9 cellular contexts compared by ENCODE assay signal in genomic region chr1:28141685-28142084, GRCh38. TPM values are rescaled to one million over a fixed set of nuclear protein-coding genes. Genes with fewer than 3 reads are reported as not detected.
"Had no signal": no experiment of that assay in that cellular context is flagged by ENCODE, and none has a peak within 500 bp of the region (broad histone marks: within the 10 kb centered on the region; RNA-seq: fewer than 3 reads in every experiment).

No MANE protein-coding gene starts in this region.

- H3K9me3 ChIP-seq: HAP-1 had no signal

- DNase-seq: GM23248, GOT3, H7, HFFc6, KG1 had no signal

- H3K27ac ChIP-seq: GM23248, HL-60 had no signal

- H3K4me3 Mint-ChIP-seq: HFFc6, IgD-negative memory B cell had no signal

- H3K27ac Mint-ChIP-seq: HFFc6, IgD-negative memory B cell had no signal

- H2AFZ ChIP-seq: GM23248 had no signal

- H3K9ac ChIP-seq: GM23248 had no signal

- H3K36me3 ChIP-seq: HAP-1 had no signal

- H3K9me3 Mint-ChIP-seq: HFFc6, IgD-negative memory B cell had no signal

- ATAC-seq: HCT116 had no signal

- H3K36me3 Mint-ChIP-seq: IgD-negative memory B cell had no signal

- H3K4me3 ChIP-seq: GM23248, HAP-1 had no signal

- H3K4me1 ChIP-seq: HAP-1 had no signal

RNA-seq across cellular contexts. Expression of gene PTAFR, which starts 34.8 kb away (rescaled TPM):
- total RNA-seq: GM23248 had no signal
- polyA plus RNA-seq: GM23248 had no signal
